8 cellular contexts compared by ENCODE assay signal in the genomic region with DNA sequence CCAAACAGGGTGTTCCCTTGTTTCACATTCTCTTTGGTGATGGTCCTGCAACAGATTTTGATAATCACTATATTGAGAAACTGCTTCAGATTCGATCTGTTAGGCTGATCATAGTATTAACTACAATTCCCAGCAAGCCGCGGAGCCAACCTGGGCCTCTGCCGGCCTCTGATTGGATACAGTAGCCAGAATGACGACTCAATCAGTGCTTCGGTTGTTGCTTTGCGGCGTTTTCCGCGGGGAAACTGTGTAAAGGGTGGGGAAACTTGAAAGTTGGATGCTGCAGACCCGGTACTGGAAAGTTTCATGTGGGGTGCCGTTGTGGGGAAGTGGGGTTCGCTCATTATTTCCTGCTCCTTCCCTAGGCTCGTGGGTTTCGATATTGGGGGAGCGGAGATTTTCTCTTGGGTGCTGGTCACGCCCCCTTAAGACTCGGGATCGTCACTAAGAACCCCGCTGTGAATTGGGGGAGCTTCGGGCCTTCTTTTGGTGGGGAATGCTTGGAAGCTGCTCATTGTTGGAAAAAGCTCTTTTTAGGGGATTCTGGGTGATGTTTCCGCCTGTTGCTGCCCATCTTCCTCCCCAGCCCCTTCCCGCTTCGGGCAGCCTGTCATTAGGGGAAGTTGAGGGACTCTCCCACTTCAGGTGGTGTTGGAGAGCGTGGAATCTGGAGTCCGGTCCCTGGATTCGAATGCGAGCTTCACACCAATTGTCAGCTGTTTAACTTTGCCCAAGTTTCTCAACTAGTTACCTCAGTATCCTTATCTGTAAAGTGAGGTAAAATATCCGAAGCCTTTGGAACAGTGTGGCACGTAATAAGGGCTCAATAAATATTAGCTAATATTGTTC. TPM values are rescaled to one million over a fixed set of nuclear protein-coding genes. Genes with fewer than 3 reads are reported as not detected.
A peak's percentile ranks its signal among the peaks of the same experiment; 100 is the strongest.
DNase-seq lines count a peak whose midpoint lies in the region; TF ChIP-seq lines count a peak whose summit lies in the region.

A gene (plus strand): TSS at position 217 of the 849 bp plus-strand sequence.

- H3K36me3 ChIP-seq in HEK293 (ENCODE audit: control insufficient read depth in 2 of 2, insufficient read depth in 1 of 2, low read length in 2 of 2), result peaks cover 0 to 7% of the 10 kb centered on the region in 2 experiments; a peak in 2 of 3 replicates
- no peaks in the 10 kb centered on the region for H3K36me3 ChIP-seq in SK-N-MC (ENCODE audit: insufficient read depth, low read length)

- POLR2A ChIA-PET in HEK293 (lab: Yijun Ruan, JAX), result interaction anchor here (0.5 to 1.1 kb wide), 2 partner anchors 23 to 220 kb away, joined by 3 read pairs; a partner anchor contains a TSS

- H3K4me1 ChIP-seq in HEK293 (ENCODE audit: control insufficient read depth, insufficient read depth, low read length), result no peaks in the 10 kb centered on the region

- DNase-seq in GDM1 (lab: John Stamatoyannopoulos, UW), result peak; percentile 63
- DNase-seq in NAMALWA (ENCODE audit: low spot score), result peak; percentile 83
- peak; percentile 70 for DNase-seq in SK-N-MC (ENCODE audit: low read depth, low spot score)
- DNase-seq in activated naive CD4-positive, alpha-beta T cell treated with anti-CD3 and anti-CD28 coated beads for 36 hours, result peak; percentile 93
- peak; percentile 83 for DNase-seq in globus pallidus (ENCODE audit: low spot score)
- DNase-seq in non-pigmented ciliary epithelial cell (ENCODE audit: low read depth), result peak; percentile 46
- DNase-seq in substantia nigra (lab: John Stamatoyannopoulos, UW), result peak; percentile 9 to 87 (median 73)

- H3K4me3 ChIP-seq in HEK293 (ENCODE audit: low read depth, low read length) (peak within 1 kb of the TSS; percentile 85), SK-N-MC (peak within 1 kb of the TSS; percentile 80)

- peaks cover 1% of the 10 kb centered on the region for H3K36me3 Mint-ChIP-seq in activated naive CD4-positive, alpha-beta T cell treated with anti-CD3 and anti-CD28 coated beads for 36 hours (ENCODE audit: low read depth)

- TF ChIP-seq CTCF in HEK293 (tag by site-specific recombination; IDR thresholded peaks at IDR 0.05), result no peak

- H3K9me3 Mint-ChIP-seq in activated naive CD4-positive, alpha-beta T cell treated with anti-CD3 and anti-CD28 coated beads for 36 hours, result no peaks in the 10 kb centered on the region

- H3K4me1 Mint-ChIP-seq in activated naive CD4-positive, alpha-beta T cell treated with anti-CD3 and anti-CD28 coated beads for 36 hours (ENCODE audit: low read depth), result peaks cover 42% of the 10 kb centered on the region

- intact Hi-C loops in activated naive CD4-positive, alpha-beta T cell treated with anti-CD3 and anti-CD28 coated beads for 36 hours (cut with micrococcal nuclease), result loop anchor here (2.0 to 5.0 kb wide), 5 partner anchors 217 to 1373 kb away; a partner anchor contains a TSS

- no peaks in the 10 kb centered on the region for H3K27me3 Mint-ChIP-seq in activated naive CD4-positive, alpha-beta T cell treated with anti-CD3 and anti-CD28 coated beads for 36 hours (ENCODE audit: low read depth)

- H3K4me3 Mint-ChIP-seq in activated naive CD4-positive, alpha-beta T cell treated with anti-CD3 and anti-CD28 coated beads for 36 hours, result peak within 1 kb of the TSS; percentile 99

- H3K9ac ChIP-seq in SK-N-MC (ENCODE audit: insufficient read length), result peak within 1 kb of the TSS; percentile 86

- CTCF ChIA-PET in HEK293 (lab: Yijun Ruan, JAX), result interaction anchor here (0.6 kb wide), 1 partner anchor 118 kb away, joined by 3 read pairs; no protein-coding TSS in a partner anchor
- CTCF ChIA-PET in activated naive CD4-positive, alpha-beta T cell treated with anti-CD3 and anti-CD28 coated beads for 36 hours (lab: Charles Lee), result interaction anchor here (0.7 to 0.8 kb wide), 2 partner anchors 25 to 114 kb away, joined by 3 read pairs; no protein-coding TSS in a partner anchor

- peak within 1 kb of the TSS; percentile 97 for H3K27ac Mint-ChIP-seq in activated naive CD4-positive, alpha-beta T cell treated with anti-CD3 and anti-CD28 coated beads for 36 hours

- H3K9me3 ChIP-seq in HEK293 (ENCODE audit: control insufficient read depth, insufficient read depth, low read depth, low read length) (no peaks in the 10 kb centered on the region), SK-N-MC (ENCODE audit: low read depth, low read length) (no peaks in the 10 kb centered on the region)

- H3K27ac ChIP-seq in HEK293 (ENCODE audit: extremely low read depth, low read depth, low read length) (peak within 1 kb of the TSS; percentile 45; the same call in 1 of the 2 replicates), SK-N-MC (no peak within 1 kb of the TSS), substantia nigra (ENCODE audit: low read depth, low read length, poor library complexity, severe bottlenecking) (peak within 1 kb of the TSS; percentile 62)

TF ChIP-seq in HEK293, 187 proteins besides CTCF, POLR2A, EP300 and RAD21 (continues in another document):
- TF ChIP-seq ZNF747 (tag by site-specific recombination; IDR thresholded peaks at IDR 0.05), result no peak
- no peak for TF ChIP-seq ZNF274 (IDR thresholded peaks at IDR 0.05; ENCODE audit: low read length)
- TF ChIP-seq ZNF274 (tag by site-specific recombination; IDR thresholded peaks at IDR 0.05; ENCODE audit: borderline replicate concordance), result no peak
- TF ChIP-seq, protein P1, sequence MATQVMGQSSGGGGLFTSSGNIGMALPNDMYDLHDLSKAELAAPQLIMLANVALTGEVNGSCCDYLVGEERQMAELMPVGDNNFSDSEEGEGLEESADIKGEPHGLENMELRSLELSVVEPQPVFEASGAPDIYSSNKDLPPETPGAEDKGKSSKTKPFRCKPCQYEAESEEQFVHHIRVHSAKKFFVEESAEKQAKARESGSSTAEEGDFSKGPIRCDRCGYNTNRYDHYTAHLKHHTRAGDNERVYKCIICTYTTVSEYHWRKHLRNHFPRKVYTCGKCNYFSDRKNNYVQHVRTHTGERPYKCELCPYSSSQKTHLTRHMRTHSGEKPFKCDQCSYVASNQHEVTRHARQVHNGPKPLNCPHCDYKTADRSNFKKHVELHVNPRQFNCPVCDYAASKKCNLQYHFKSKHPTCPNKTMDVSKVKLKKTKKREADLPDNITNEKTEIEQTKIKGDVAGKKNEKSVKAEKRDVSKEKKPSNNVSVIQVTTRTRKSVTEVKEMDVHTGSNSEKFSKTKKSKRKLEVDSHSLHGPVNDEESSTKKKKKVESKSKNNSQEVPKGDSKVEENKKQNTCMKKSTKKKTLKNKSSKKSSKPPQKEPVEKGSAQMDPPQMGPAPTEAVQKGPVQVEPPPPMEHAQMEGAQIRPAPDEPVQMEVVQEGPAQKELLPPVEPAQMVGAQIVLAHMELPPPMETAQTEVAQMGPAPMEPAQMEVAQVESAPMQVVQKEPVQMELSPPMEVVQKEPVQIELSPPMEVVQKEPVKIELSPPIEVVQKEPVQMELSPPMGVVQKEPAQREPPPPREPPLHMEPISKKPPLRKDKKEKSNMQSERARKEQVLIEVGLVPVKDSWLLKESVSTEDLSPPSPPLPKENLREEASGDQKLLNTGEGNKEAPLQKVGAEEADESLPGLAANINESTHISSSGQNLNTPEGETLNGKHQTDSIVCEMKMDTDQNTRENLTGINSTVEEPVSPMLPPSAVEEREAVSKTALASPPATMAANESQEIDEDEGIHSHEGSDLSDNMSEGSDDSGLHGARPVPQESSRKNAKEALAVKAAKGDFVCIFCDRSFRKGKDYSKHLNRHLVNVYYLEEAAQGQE (tag by site-specific recombination; IDR thresholded peaks at IDR 0.05), result no peak
- TF ChIP-seq ZNF211 (tag by site-specific recombination; IDR thresholded peaks at IDR 0.05; ENCODE audit: low read depth), result no peak
- TF ChIP-seq ZBTB7A (tag by site-specific recombination; IDR thresholded peaks at IDR 0.05; ENCODE audit: low read depth), result no peak
- TF ChIP-seq, protein P2, sequence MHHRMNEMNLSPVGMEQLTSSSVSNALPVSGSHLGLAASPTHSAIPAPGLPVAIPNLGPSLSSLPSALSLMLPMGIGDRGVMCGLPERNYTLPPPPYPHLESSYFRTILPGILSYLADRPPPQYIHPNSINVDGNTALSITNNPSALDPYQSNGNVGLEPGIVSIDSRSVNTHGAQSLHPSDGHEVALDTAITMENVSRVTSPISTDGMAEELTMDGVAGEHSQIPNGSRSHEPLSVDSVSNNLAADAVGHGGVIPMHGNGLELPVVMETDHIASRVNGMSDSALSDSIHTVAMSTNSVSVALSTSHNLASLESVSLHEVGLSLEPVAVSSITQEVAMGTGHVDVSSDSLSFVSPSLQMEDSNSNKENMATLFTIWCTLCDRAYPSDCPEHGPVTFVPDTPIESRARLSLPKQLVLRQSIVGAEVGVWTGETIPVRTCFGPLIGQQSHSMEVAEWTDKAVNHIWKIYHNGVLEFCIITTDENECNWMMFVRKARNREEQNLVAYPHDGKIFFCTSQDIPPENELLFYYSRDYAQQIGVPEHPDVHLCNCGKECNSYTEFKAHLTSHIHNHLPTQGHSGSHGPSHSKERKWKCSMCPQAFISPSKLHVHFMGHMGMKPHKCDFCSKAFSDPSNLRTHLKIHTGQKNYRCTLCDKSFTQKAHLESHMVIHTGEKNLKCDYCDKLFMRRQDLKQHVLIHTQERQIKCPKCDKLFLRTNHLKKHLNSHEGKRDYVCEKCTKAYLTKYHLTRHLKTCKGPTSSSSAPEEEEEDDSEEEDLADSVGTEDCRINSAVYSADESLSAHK (tag by site-specific recombination; IDR thresholded peaks at IDR 0.05), result no peak
- TF ChIP-seq ZNF335 (tag by site-specific recombination; conservative IDR thresholded peaks at IDR 0.05), result peak; percentile 67
- TF ChIP-seq, protein P3, sequence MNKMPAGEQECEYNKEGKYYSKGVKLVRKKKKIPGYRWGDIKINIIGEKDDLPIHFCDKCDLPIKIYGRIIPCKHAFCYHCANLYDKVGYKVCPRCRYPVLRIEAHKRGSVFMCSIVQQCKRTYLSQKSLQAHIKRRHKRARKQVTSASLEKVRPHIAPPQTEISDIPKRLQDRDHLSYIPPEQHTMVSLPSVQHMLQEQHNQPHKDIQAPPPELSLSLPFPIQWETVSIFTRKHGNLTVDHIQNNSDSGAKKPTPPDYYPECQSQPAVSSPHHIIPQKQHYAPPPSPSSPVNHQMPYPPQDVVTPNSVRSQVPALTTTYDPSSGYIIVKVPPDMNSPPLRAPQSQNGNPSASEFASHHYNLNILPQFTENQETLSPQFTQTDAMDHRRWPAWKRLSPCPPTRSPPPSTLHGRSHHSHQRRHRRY (tag by site-specific recombination; IDR thresholded peaks at IDR 0.05), result no peak

RNA-seq across cellular contexts. Expression of the gene that starts here (rescaled TPM):
- 10 to 100 TPM; 44.8 to 47.6 TPM for total RNA-seq in activated naive CD4-positive, alpha-beta T cell treated with anti-CD3 and anti-CD28 coated beads for 36 hours
